In genomic region chr10:22679608-22680007, GRCh38 we compare ENCODE assay signal across 25 cellular contexts. TPM values are rescaled to one million over a fixed set of nuclear protein-coding genes. Genes with fewer than 3 reads are reported as not detected.
A peak's percentile ranks its signal among the peaks of the same experiment; 100 is the strongest.
DNase-seq lines count a peak whose midpoint lies in the region; ATAC-seq, FAIRE-seq and TF ChIP-seq lines count a peak whose summit lies in the region.
"Had no signal": no experiment of that assay in that cellular context is flagged by ENCODE, and none has a peak within 500 bp of the region (broad histone marks: within the 10 kb centered on the region; RNA-seq: fewer than 3 reads in every experiment).

No MANE protein-coding gene starts in this region.

- POLR2A ChIA-PET in HepG2 (lab: Yijun Ruan, JAX): no interaction called here

- H3K27ac ChIP-seq in HepG2 (ENCODE audit: extremely low read length, insufficient read depth, low read length): no peak overlapping the region
- no peak overlapping the region for H3K27ac ChIP-seq in right lobe of liver
- H3K27ac ChIP-seq in hepatocyte: no peak overlapping the region
- H3K27ac ChIP-seq: ascending aorta, HL-60, SJCRH30, uterus had no signal

- H3K4me3 ChIP-seq in HepG2 (replicated peaks in 1 of 3; ENCODE audit: insufficient read depth in 1 of 3, low read depth in 2 of 3, low read length in 3 of 3): no peak overlapping the region
- no peak overlapping the region for H3K4me3 ChIP-seq in right lobe of liver
- H3K4me3 ChIP-seq in hepatocyte: no peak overlapping the region
- H3K4me3 ChIP-seq: ascending aorta, SJCRH30, uterus had no signal

- no peak for TF ChIP-seq RAD21 in HepG2 (CRISPR knock-in tag; IDR thresholded peaks at IDR 0.05)

- H3K27ac Mint-ChIP-seq in T-helper 2 cell treated with Interferon-gamma antibody and Interleukin-4, amounts not matched to agents 5 μg/mL and 100 μg/mL, for 36 hours: peak overlapping the region; percentile 47
- peak overlapping the region; percentile 80 for H3K27ac Mint-ChIP-seq in central memory CD8-positive, alpha-beta T cell (ENCODE audit: low read depth)
- H3K27ac Mint-ChIP-seq: nephron, progenitor cell of endocrine pancreas had no signal

- H3K4me3 Mint-ChIP-seq in T-helper 2 cell treated with Interferon-gamma antibody and Interleukin-4, amounts not matched to agents 5 μg/mL and 100 μg/mL, for 36 hours: peak overlapping the region; percentile 63
- peak overlapping the region; percentile 57 for H3K4me3 Mint-ChIP-seq in central memory CD8-positive, alpha-beta T cell
- H3K4me3 Mint-ChIP-seq: nephron had no signal

- H3K36me3 Mint-ChIP-seq in T-helper 2 cell treated with Interferon-gamma antibody and Interleukin-4, amounts not matched to agents 5 μg/mL and 100 μg/mL, for 36 hours (ENCODE audit: low read depth): peaks cover 8% of the 10 kb centered on the region
- H3K36me3 Mint-ChIP-seq in central memory CD8-positive, alpha-beta T cell (ENCODE audit: insufficient read depth): peaks cover 29% of the 10 kb centered on the region

- H4K20me1 ChIP-seq in HepG2 (ENCODE audit: insufficient read depth, low read length) (no peaks in the 10 kb centered on the region), hepatocyte (ENCODE audit: insufficient read depth, poor library complexity, severe bottlenecking) (no peaks in the 10 kb centered on the region)

- H3K36me3 ChIP-seq in HepG2 (replicated peaks in 1 of 2; ENCODE audit: control insufficient read depth in 1 of 2, insufficient read depth in 2 of 2, low read length in 2 of 2): no peaks in the 10 kb centered on the region
- H3K36me3 ChIP-seq in right lobe of liver: no peaks in the 10 kb centered on the region
- no peaks in the 10 kb centered on the region for H3K36me3 ChIP-seq in hepatocyte (replicated peaks; ENCODE audit: insufficient read depth, low read depth)
- H3K36me3 ChIP-seq: ascending aorta, SJCRH30, uterus had no signal

- TF ChIP-seq EP300 in HepG2 (IDR thresholded peaks at IDR 0.05; ENCODE audit: low read depth in 2 of 2, low read length in 2 of 2) (no peak), HepG2 (CRISPR knock-in tag; IDR thresholded peaks at IDR 0.05; ENCODE audit: borderline replicate concordance) (no peak)

- TF ChIP-seq POLR2A in HepG2 (IDR thresholded peaks at IDR 0.05; ENCODE audit: insufficient read depth in 1 of 2, low read depth in 2 of 2, low read length in 2 of 2) (no peak), right lobe of liver (IDR thresholded peaks at IDR 0.05) (no peak)

- FAIRE-seq in HepG2 (lab: Jason Lieb, UNC): no peak
- FAIRE-seq: endometrium, H1, keratinocyte had no signal

- H3K4me2 ChIP-seq in HepG2 (ENCODE audit: low read depth, low read length) (no peak overlapping the region), hepatocyte (no peak overlapping the region)

- H2AFZ ChIP-seq in HepG2 (ENCODE audit: low read length) (no peak overlapping the region), hepatocyte (no peak overlapping the region)

- in situ Hi-C loops in HepG2 (cut with HindIII; ENCODE audit: extremely low pct_ligation_motif_present, low pct_unique_long_range_greater_than_20kb): no loop called here

- peaks cover 77% of the 10 kb centered on the region for H3K4me1 Mint-ChIP-seq in T-helper 2 cell treated with Interferon-gamma antibody and Interleukin-4, amounts not matched to agents 5 μg/mL and 100 μg/mL, for 36 hours (ENCODE audit: low read depth)
- H3K4me1 Mint-ChIP-seq in central memory CD8-positive, alpha-beta T cell: peaks cover 89% of the 10 kb centered on the region

- H3K9me3 ChIP-seq in HepG2 (ENCODE audit: low read length): no peaks in the 10 kb centered on the region
- H3K9me3 ChIP-seq in right lobe of liver: no peaks in the 10 kb centered on the region
- H3K9me3 ChIP-seq in hepatocyte (ENCODE audit: low read depth): no peaks in the 10 kb centered on the region
- H3K9me3 ChIP-seq: ascending aorta, SJCRH30, uterus had no signal

- no peaks in the 10 kb centered on the region for H3K9me3 Mint-ChIP-seq in T-helper 2 cell treated with Interferon-gamma antibody and Interleukin-4, amounts not matched to agents 5 μg/mL and 100 μg/mL, for 36 hours
- no peaks in the 10 kb centered on the region for H3K9me3 Mint-ChIP-seq in central memory CD8-positive, alpha-beta T cell
- H3K9me3 Mint-ChIP-seq: nephron had no signal

- H3K4me1 ChIP-seq in HepG2 (ENCODE audit: insufficient read depth, low read length) (peaks cover 48% of the 10 kb centered on the region), right lobe of liver (peaks cover 0 to 26% (median 10%) of the 10 kb centered on the region in 4 donors), hepatocyte (ENCODE audit: insufficient read depth) (peaks cover 24% of the 10 kb centered on the region)

- DNase-seq in HepG2 (ENCODE audit: low spot score) (no peak), right lobe of liver (no peak), NCI-H774 (lab: John Stamatoyannopoulos, UW) (no peak), foreskin melanocyte (no peak), hepatocyte (ENCODE audit: low spot score) (no peak)
- DNase-seq in T-helper 2 cell treated with Interferon-gamma antibody and Interleukin-4, amounts not matched to agents 5 μg/mL and 100 μg/mL, for 36 hours (ENCODE audit: low spot score): no peak
- no peak for DNase-seq in central memory CD8-positive, alpha-beta T cell (ENCODE audit: low spot score in 2 of 2)
- DNase-seq in stimulated activated CD4-positive, alpha-beta T cell treated with anti-CD3 and anti-CD28 coated beads, Interleukin-2, amount 100 ng/mL, for 48 hours: no peak
- DNase-seq: activated CD4-positive, alpha-beta T cell treated with anti-CD3 and anti-CD28 coated beads for 1 hour; activated T-cell treated with anti-CD3 and anti-CD28 coated beads, Interleukin-2, amount 50 U/mL, for 48 hours; EL; KG1; mesenchymal stem cell; NCI-H1105 treated with DMSO at 0.1 percent for 48 hours; NCI-H526 treated with DMSO at 0.1 percent for 48 hours; SJCRH30; stimulated activated CD4-positive, alpha-beta T cell treated with anti-CD3 and anti-CD28 coated beads, Interleukin-4, amount 100 ng/mL, for 1 hour; uterus had no signal

- CTCF ChIA-PET in HepG2 (lab: Yijun Ruan, JAX; ENCODE audit: low intra/inter-chr PET ratio, low total read pairs): no interaction called here

- intact Hi-C loops in HepG2 (cut with micrococcal nuclease; ENCODE audit: unreplicated experiment): no loop called here
- intact Hi-C loops in right lobe of liver (cut with DNase I): no loop called here

- no peak overlapping the region for H3K9ac ChIP-seq in HepG2 (ENCODE audit: insufficient read depth, low read depth, low read length)

- H3K27me3 Mint-ChIP-seq in T-helper 2 cell treated with Interferon-gamma antibody and Interleukin-4, amounts not matched to agents 5 μg/mL and 100 μg/mL, for 36 hours (ENCODE audit: low read depth): no peaks in the 10 kb centered on the region
- H3K27me3 Mint-ChIP-seq in central memory CD8-positive, alpha-beta T cell: no peaks in the 10 kb centered on the region
- H3K27me3 Mint-ChIP-seq: progenitor cell of endocrine pancreas had no signal

- no peaks in the 10 kb centered on the region for H3K9me2 ChIP-seq in hepatocyte (replicated peaks; ENCODE audit: insufficient read depth)

- no TSS peak for BruUV-seq in HepG2 (replicated peaks; lab: Mats Ljungman, UMichigan)

- WGBS in HepG2 (ENCODE audit: low lambda C conversion rate): 100% methylated on average over 1 of the region's 1 CpG
- 91% methylated on average over 1 of the region's 1 CpG for WGBS in right lobe of liver (ENCODE audit: insufficient coverage, low coverage, low lambda C conversion rate, missing lambda C conversion rate)
- WGBS in hepatocyte (ENCODE audit: low lambda C conversion rate, missing lambda C conversion rate): 80% methylated on average over 1 of the region's 1 CpG

- H3K79me2 ChIP-seq in HepG2 (ENCODE audit: insufficient read depth, low read length) (peaks cover 40% of the 10 kb centered on the region), hepatocyte (peaks cover 57% of the 10 kb centered on the region)

- TF ChIP-seq CTCF in HepG2 (CRISPR knock-in tag; IDR thresholded peaks at IDR 0.05) (no peak), right lobe of liver (IDR thresholded peaks at IDR 0.05) (no peak), hepatocyte (IDR thresholded peaks at IDR 0.05; ENCODE audit: poor library complexity) (no peak)

- H3K27me3 ChIP-seq in HepG2 (ENCODE audit: control insufficient read depth in 1 of 2, insufficient read depth in 2 of 2, low read length in 2 of 2) (no peaks in the 10 kb centered on the region), right lobe of liver (no peaks in the 10 kb centered on the region), hepatocyte (no peaks in the 10 kb centered on the region)
- H3K27me3 ChIP-seq: ascending aorta, SJCRH30, uterus had no signal

- ATAC-seq in HepG2 (no peak), right lobe of liver (no peak)
- no peak for ATAC-seq in central memory CD8-positive, alpha-beta T cell (replicated peaks; ENCODE audit: extremely low read depth, poor library complexity, severe bottlenecking)

RNA-seq across cellular contexts. Expression of gene PIP4K2A, which starts 34.8 kb away (rescaled TPM):
- total RNA-seq in HepG2 (2016; rRNA removed; fragmentation: Illumina TruSeq; extraction: Trizol) (22.6 and 25.7 TPM in 2 replicates), right lobe of liver (10 to 100 TPM in 5 of 6 experiments, 1 to 10 TPM in 1; 8.1 to 27.6 (median 12.0) TPM), hepatocyte (20.5 and 31.1 TPM in 2 replicates)
- 6.1 and 10.2 TPM in 2 replicates for total RNA-seq in HepG2 (2016; cell fraction: cytosol; rRNA removed; fragmentation: Illumina TruSeq; extraction: Trizol; ENCODE audit: low read depth)
- 20.3 and 22.2 TPM in 2 replicates for total RNA-seq in HepG2 (2016; cell fraction: insoluble cytoplasmic fraction; rRNA removed; fragmentation: Illumina TruSeq; extraction: Trizol)
- total RNA-seq in HepG2 (2016; cell fraction: membrane; rRNA removed; fragmentation: Illumina TruSeq; extraction: Trizol): 24.0 and 27.4 TPM in 2 replicates
- total RNA-seq in HepG2 (2016; cell fraction: nucleus; rRNA removed; fragmentation: Illumina TruSeq; extraction: Trizol): 11.6 and 11.8 TPM in 2 replicates
- polyA plus RNA-seq in HepG2 (2011; rRNA removed) (7.1 and 9.1 TPM in 2 replicates), hepatocyte (15.1 and 16.5 TPM in 2 replicates)
- 5.3 and 6.6 TPM in 2 replicates for polyA plus RNA-seq in HepG2 (2011; cell fraction: cytosol; rRNA removed)
- 2.9 and 4.2 TPM in 2 replicates for polyA plus RNA-seq in HepG2 (2011; cell fraction: nucleus; rRNA removed)
- polyA plus RNA-seq in HepG2 (2012): 5.0 and 6.5 TPM in 2 replicates
- polyA plus RNA-seq in HepG2 (2016; cell fraction: cytosol; fragmentation: Illumina TruSeq; extraction: Trizol; ENCODE audit: low read depth): 5.4 and 7.9 TPM in 2 replicates
- polyA plus RNA-seq in HepG2 (2016; cell fraction: insoluble cytoplasmic fraction; fragmentation: Illumina TruSeq; extraction: Trizol; ENCODE audit: low read depth): 25.0 and 34.3 TPM in 2 replicates
- polyA plus RNA-seq in HepG2 (2016; cell fraction: membrane; fragmentation: Illumina TruSeq; extraction: Trizol; ENCODE audit: low read depth): 18.1 and 20.5 TPM in 2 replicates
- 13.7 and 14.2 TPM in 2 replicates for polyA plus RNA-seq in HepG2 (2016; cell fraction: nucleus; fragmentation: Illumina TruSeq; extraction: Trizol; ENCODE audit: insufficient read depth, low read depth)
- polyA minus RNA-seq in HepG2 (2011; rRNA and poly(A)+ RNA removed; ENCODE audit: low replicate concordance): 6.7 and 9.6 TPM in 2 replicates
- 11.4 and 13.8 TPM in 2 replicates for polyA minus RNA-seq in HepG2 (2011; cell fraction: cytosol; rRNA and poly(A)+ RNA removed)
- 19.6 and 21.5 TPM in 2 replicates for polyA minus RNA-seq in HepG2 (2011; cell fraction: nucleus; rRNA and poly(A)+ RNA removed)
